8 cellular contexts compared by ENCODE assay signal in genomic region chr6:87731818-87732661, GRCh38. TPM values are rescaled to one million over a fixed set of nuclear protein-coding genes. Genes with fewer than 3 reads are reported as not detected.
DNase-seq lines count a peak whose midpoint lies in the region; ATAC-seq and TF ChIP-seq lines count a peak whose summit lies in the region.

No MANE protein-coding gene starts in this region.

- intact Hi-C loops in activated CD4-positive, alpha-beta T cell treated with anti-CD3 and anti-CD28 coated beads for 36 hours (cut with DNase I, micrococcal nuclease), result loop anchor here (1.0 to 5.0 kb wide), 6 partner anchors 10 to 577 kb away; partner anchors contain the start of genes AKIRIN2 (in 1 of the 2) and ZNF292 (in 1 of the 2)
- intact Hi-C loops in uterus (cut with DNase I; ENCODE audit: low total_unique reads), result no loop called here

- H3K9me3 Mint-ChIP-seq in activated CD4-positive, alpha-beta T cell treated with anti-CD3 and anti-CD28 coated beads for 36 hours (ENCODE audit: low read depth), result no peaks in the 10 kb centered on the region
- H3K9me3 Mint-ChIP-seq in mesothelial cell of epicardium, result no peaks in the 10 kb centered on the region

- TF ChIP-seq POLR2A in uterus (IDR thresholded peaks at IDR 0.05), result no peak

- H3K27me3 Mint-ChIP-seq in activated CD4-positive, alpha-beta T cell treated with anti-CD3 and anti-CD28 coated beads for 36 hours, result peaks cover 6% of the 10 kb centered on the region
- H3K27me3 Mint-ChIP-seq in T-helper 17 cell (no peaks in the 10 kb centered on the region), mesothelial cell of epicardium (ENCODE audit: low read depth) (no peaks in the 10 kb centered on the region)

- no peaks in the 10 kb centered on the region for H3K27me3 ChIP-seq in uterus

- peak overlapping the region; percentile 75 for H3K27ac Mint-ChIP-seq in activated CD4-positive, alpha-beta T cell treated with anti-CD3 and anti-CD28 coated beads for 36 hours
- peak overlapping the region; percentile 80 for H3K27ac Mint-ChIP-seq in T-helper 17 cell
- H3K27ac Mint-ChIP-seq in mesothelial cell of epicardium, result peak overlapping the region; percentile 92

- H3K27ac ChIP-seq in uterus, result peak overlapping the region; percentile 59 to 64

- no peak overlapping the region for H3K4me3 Mint-ChIP-seq in activated CD4-positive, alpha-beta T cell treated with anti-CD3 and anti-CD28 coated beads for 36 hours
- H3K4me3 Mint-ChIP-seq in T-helper 17 cell (peak overlapping the region; percentile 36), mesothelial cell of epicardium (no peak overlapping the region)

- H3K36me3 Mint-ChIP-seq in activated CD4-positive, alpha-beta T cell treated with anti-CD3 and anti-CD28 coated beads for 36 hours (ENCODE audit: low read depth), result no peaks in the 10 kb centered on the region
- H3K36me3 Mint-ChIP-seq in T-helper 17 cell (ENCODE audit: low read depth) (no peaks in the 10 kb centered on the region), mesothelial cell of epicardium (no peaks in the 10 kb centered on the region)

- peak; percentile 67 for DNase-seq in activated CD4-positive, alpha-beta T cell treated with anti-CD3 and anti-CD28 coated beads for 36 hours
- DNase-seq in activated CD4-positive, alpha-beta T cell treated with anti-CD3 and anti-CD28 coated beads for 1 hour, result no peak
- DNase-seq in NCI-H1105 (lab: John Stamatoyannopoulos, UW) (peak; percentile 86), T-helper 17 cell (no peak), dermis microvascular lymphatic vessel endothelial cell (ENCODE audit: low read depth in 2 of 2) (peak; percentile 6 to 80), mesothelial cell of epicardium (ENCODE audit: low spot score in 2 of 2, unreplicated experiment in 2 of 2) (peak; percentile 34 to 75), uterus (peak; percentile 82 to 85)

- TF ChIP-seq CTCF in mesothelial cell of epicardium (IDR thresholded peaks at IDR 0.05; ENCODE audit: unreplicated experiment) (no peak), uterus (IDR thresholded peaks at IDR 0.05) (no peak)

- H3K9me3 ChIP-seq in T-helper 17 cell (ENCODE audit: control insufficient read depth, low read length, poor library complexity, severe bottlenecking), result no peaks in the 10 kb centered on the region
- no peaks in the 10 kb centered on the region for H3K9me3 ChIP-seq in uterus

- H3K4me3 ChIP-seq in uterus, result no peak overlapping the region

- ATAC-seq in activated CD4-positive, alpha-beta T cell treated with anti-CD3 and anti-CD28 coated beads for 36 hours, result peak; percentile 78
- peak; percentile 71 for ATAC-seq in HG02623 (IDR thresholded peaks at IDR 0.05; ENCODE audit: unreplicated experiment)
- peak; percentile 93 for ATAC-seq in T-helper 17 cell

- POLR2A ChIA-PET in activated CD4-positive, alpha-beta T cell treated with anti-CD3 and anti-CD28 coated beads for 36 hours (lab: Charles Lee), result interaction anchor here (0.5 to 0.9 kb wide), 4 partner anchors 11 to 100 kb away, joined by 3 to 4 read pairs (median 3); no protein-coding TSS in a partner anchor

- H3K36me3 ChIP-seq in uterus, result no peaks in the 10 kb centered on the region

- H3K4me1 Mint-ChIP-seq in activated CD4-positive, alpha-beta T cell treated with anti-CD3 and anti-CD28 coated beads for 36 hours, result peaks cover 32% of the 10 kb centered on the region
- H3K4me1 Mint-ChIP-seq in T-helper 17 cell, result peaks cover 35% of the 10 kb centered on the region
- peaks cover 30% of the 10 kb centered on the region for H3K4me1 Mint-ChIP-seq in mesothelial cell of epicardium

- CTCF ChIA-PET in activated CD4-positive, alpha-beta T cell treated with anti-CD3 and anti-CD28 coated beads for 36 hours (lab: Charles Lee), result interaction anchor here (0.6 to 1.4 kb wide), 3 partner anchors 25 to 590 kb away, joined by 3 to 6 read pairs (median 3); no protein-coding TSS in a partner anchor

- peaks cover 0 to 5% of the 10 kb centered on the region in 2 donors for H3K4me1 ChIP-seq in uterus

RNA-seq across cellular contexts. Expression of gene AKIRIN2, which starts 30.0 kb away (rescaled TPM):
- 10 to 100 TPM; 41.4 to 46.3 TPM for total RNA-seq in activated CD4-positive, alpha-beta T cell treated with anti-CD3 and anti-CD28 coated beads for 36 hours
- total RNA-seq in T-helper 17 cell (100 to 1,000 TPM; 114 to 128 TPM), dermis microvascular lymphatic vessel endothelial cell (13.6 and 16.3 TPM in 2 replicates), mesothelial cell of epicardium (84.1 to 88.1 TPM (median 84.7 TPM) in 3 replicates), uterus (10 to 100 TPM in 3 of 4 donors, 1 to 10 TPM in 1; 6.9 to 41.5 (median 24.8) TPM)

Comparison
In these comparisons a context has a peak if more than half of its experiments do, and no peak if none do; other contexts are left out.
1. DNase-seq: peak in activated CD4-positive, alpha-beta T cell treated with anti-CD3 and anti-CD28 coated beads for 36 hours (single experiment), NCI-H1105 (single experiment), dermis microvascular lymphatic vessel endothelial cell (2 of 2), mesothelial cell of epicardium (2 of 2) and uterus (2 of 2); none in activated CD4-positive, alpha-beta T cell treated with anti-CD3 and anti-CD28 coated beads for 1 hour (single experiment) and T-helper 17 cell (0 of 3).
2. Peak in every context shown above with its lines, with median percentiles within 50 percentile points of each other: ATAC-seq and H3K27ac Mint-ChIP-seq.